Comparison of ENCODE assay signal across 15 cellular contexts in the genomic region with DNA sequence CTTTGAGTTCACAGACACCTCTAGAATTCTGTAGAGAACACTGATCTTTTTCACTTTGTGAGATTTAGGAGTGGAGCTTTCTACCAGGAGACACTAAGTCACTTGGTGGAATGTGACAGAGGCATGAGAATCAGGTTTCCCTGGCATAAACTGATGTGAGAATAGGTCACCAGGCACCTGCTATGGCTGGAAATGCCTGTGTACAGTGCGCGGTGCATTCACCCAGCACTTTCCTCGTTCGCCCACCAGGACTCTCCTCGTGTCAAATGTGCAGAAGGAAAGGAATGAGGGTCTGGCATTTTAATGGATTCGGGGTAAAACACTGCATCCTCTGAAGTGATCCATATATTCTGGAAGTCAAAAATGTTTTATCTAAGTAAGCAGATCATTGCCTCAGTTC.
DNase-seq lines count a peak whose midpoint lies in the region; ATAC-seq, FAIRE-seq and TF ChIP-seq lines count a peak whose summit lies in the region.
"Had no signal": no experiment of that assay in that cellular context is flagged by ENCODE, and none has a peak within 500 bp of the region (broad histone marks: within the 10 kb centered on the region; RNA-seq: fewer than 3 reads in every experiment).

No MANE protein-coding gene starts in this region.

- no peak overlapping the region for H2BK20ac ChIP-seq in IMR-90 (ENCODE audit: low read depth, low read length)

- H4K20me1 ChIP-seq in IMR-90 (ENCODE audit: insufficient read depth, low read length) = no peaks in the 10 kb centered on the region

- no peak overlapping the region for H3K9ac ChIP-seq in IMR-90 (ENCODE audit: low read depth, low read length)

- H3K9me3 Mint-ChIP-seq in osteocyte (ENCODE audit: unreplicated experiment) (no peaks in the 10 kb centered on the region), type B pancreatic cell (no peaks in the 10 kb centered on the region)
- H3K9me3 Mint-ChIP-seq: CD4-positive, alpha-beta T cell; HFFc6 had no signal

- FAIRE-seq in HTR-8/SVneo (lab: Jason Lieb, UNC) = no peak

- TF ChIP-seq CTCF in IMR-90 (conservative IDR thresholded peaks at IDR 0.05; ENCODE audit: low read depth, low read length) = no peak
- peak; percentile 5 for TF ChIP-seq CTCF in fibroblast of the aortic adventitia (IDR thresholded peaks at IDR 0.05; ENCODE audit: insufficient read depth, low read length)
- no peak for TF ChIP-seq CTCF in osteocyte (IDR thresholded peaks at IDR 0.05)
- TF ChIP-seq CTCF in type B pancreatic cell (conservative IDR thresholded peaks at IDR 0.05) = peak; percentile 47

- no peaks in the 10 kb centered on the region for H3K36me3 Mint-ChIP-seq in osteocyte (ENCODE audit: unreplicated experiment)
- H3K36me3 Mint-ChIP-seq in type B pancreatic cell = no peaks in the 10 kb centered on the region

- no peak overlapping the region for H2AK9ac ChIP-seq in IMR-90 (replicated peaks; ENCODE audit: low read depth, low read length, poor library complexity)

- H3K23ac ChIP-seq in IMR-90 (ENCODE audit: low read depth, low read length) = no peak overlapping the region

- no peak overlapping the region for H3K14ac ChIP-seq in IMR-90 (replicated peaks; ENCODE audit: low read depth, low read length)

- no peak overlapping the region for H3K27ac ChIP-seq in IMR-90 (ENCODE audit: insufficient read depth, low read length)

- TF ChIP-seq POLR2A in IMR-90 (IDR thresholded peaks at IDR 0.05; ENCODE audit: low read depth, low read length) = no peak

- H3K4me2 ChIP-seq in IMR-90 (ENCODE audit: low read depth, low read length) = no peak overlapping the region

- no peak overlapping the region for H4K91ac ChIP-seq in IMR-90 (ENCODE audit: insufficient read depth, low read depth, low read length)

- no peaks in the 10 kb centered on the region for H3K27me3 Mint-ChIP-seq in osteocyte (ENCODE audit: unreplicated experiment)
- peaks cover 19% of the 10 kb centered on the region for H3K27me3 Mint-ChIP-seq in type B pancreatic cell

- H3K27ac Mint-ChIP-seq in osteocyte (ENCODE audit: unreplicated experiment) (no peak overlapping the region), type B pancreatic cell (no peak overlapping the region)
- H3K27ac Mint-ChIP-seq: B cell; CD4-positive, alpha-beta T cell; HFFc6 had no signal

- DNase-seq in IMR-90 = no peak
- no peak for DNase-seq in fibroblast of the aortic adventitia (ENCODE audit: low read depth)
- peak; percentile 53 for DNase-seq in osteocyte (ENCODE audit: extremely low spot score, unreplicated experiment)
- DNase-seq in type B pancreatic cell (ENCODE audit: extremely low spot score, unreplicated experiment) = no peak
- no peak for DNase-seq in DMS153 treated with DMSO at 0.1 percent for 48 hours (lab: John Stamatoyannopoulos, UW; ENCODE audit: unreplicated experiment)
- DNase-seq in HTR-8/SVneo (ENCODE audit: insufficient read length, low spot score) = no peak
- DNase-seq: ACHN; C1 segment of cervical spinal cord; CD4-positive, alpha-beta T cell; GF-D8; HCEC 1CT; HFFc6; KBM-7 had no signal

- H3K4ac ChIP-seq in IMR-90 (ENCODE audit: low read depth, low read length) = no peak overlapping the region

- no peaks in the 10 kb centered on the region for H3K27me3 ChIP-seq in IMR-90 (ENCODE audit: control insufficient read depth, insufficient read depth, low read length)

- no peak overlapping the region for H3K56ac ChIP-seq in IMR-90 (ENCODE audit: extremely low read depth, insufficient read depth, low read length)

- intact Hi-C loops in IMR-90 (cut with micrococcal nuclease) = loop anchor here (2.0 kb wide), 1 partner anchor 309 kb away; no protein-coding TSS in a partner anchor

- CTCF ChIA-PET in IMR-90 (lab: Yijun Ruan, JAX) = no interaction called here

- no peak overlapping the region for H3K18ac ChIP-seq in IMR-90 (ENCODE audit: low read depth, low read length)

- no TSS peak for BruUV-seq in IMR-90 (replicated peaks; lab: Mats Ljungman, UMichigan)

- no peaks in the 10 kb centered on the region for H3K36me3 ChIP-seq in IMR-90 (ENCODE audit: control insufficient read depth, insufficient read depth, low read length)

- WGBS in IMR-90 (ENCODE audit: extremely low coverage in 2 of 2, insufficient read length in 1 of 2), 2 experiments = no CpG with 5 or more reads among the region's 6 CpGs

- no peak for ATAC-seq in IMR-90 (ENCODE audit: low read depth)
- ATAC-seq in activated CD4-positive, CD25-positive, alpha-beta regulatory T cell treated with anti-CD3 and anti-CD28 coated beads, Interleukin-2, amount 50 U/mL, for 24 hours = no peak

- no peak for TF ChIP-seq RAD21 in IMR-90 (IDR thresholded peaks at IDR 0.05; ENCODE audit: low read length)

- dilution Hi-C loops in IMR-90 (cut with HindIII; ENCODE audit: low sequenced_read_pairs, unreplicated experiment) = no loop called here

- H3K4me1 Mint-ChIP-seq in osteocyte (ENCODE audit: unreplicated experiment) (peaks cover 13% of the 10 kb centered on the region), type B pancreatic cell (ENCODE audit: unreplicated experiment) (peaks cover 46% of the 10 kb centered on the region)
- H3K4me1 Mint-ChIP-seq: B cell had no signal

- no peak overlapping the region for H2AFZ ChIP-seq in IMR-90 (replicated peaks; ENCODE audit: low read length, poor library complexity)

- no peak overlapping the region for H2BK5ac ChIP-seq in IMR-90 (ENCODE audit: low read depth, low read length, poor library complexity, severe bottlenecking)

- H3K4me3 ChIP-seq in IMR-90 (ENCODE audit: insufficient read depth, low read depth, low read length) (no peak overlapping the region), fibroblast of the aortic adventitia (ENCODE audit: low read depth, low read length) (no peak overlapping the region)

- no peaks in the 10 kb centered on the region for H3K79me1 ChIP-seq in IMR-90 (ENCODE audit: low read depth in 1 of 2, low read length in 2 of 2)

- H3K9me3 ChIP-seq in IMR-90 (ENCODE audit: control insufficient read depth, insufficient read depth, low read length) = peaks cover 4% of the 10 kb centered on the region; the same call in 1 of the 2 replicates

- no peaks in the 10 kb centered on the region for H3K4me1 ChIP-seq in IMR-90 (ENCODE audit: control insufficient read depth, insufficient read depth, low read length)

- no peak overlapping the region for H4K8ac ChIP-seq in IMR-90 (ENCODE audit: low read depth in 2 of 2, low read length in 2 of 2)

- no peak overlapping the region for H2AK5ac ChIP-seq in IMR-90 (ENCODE audit: low read depth, low read length)

- no peak overlapping the region for H3K4me3 Mint-ChIP-seq in osteocyte (ENCODE audit: unreplicated experiment)
- no peak overlapping the region for H3K4me3 Mint-ChIP-seq in type B pancreatic cell
- H3K4me3 Mint-ChIP-seq: B cell; CD4-positive, alpha-beta T cell; HFFc6 had no signal

- H3K9me1 ChIP-seq in IMR-90 (ENCODE audit: insufficient read depth, low read length) = no peaks in the 10 kb centered on the region

- POLR2A ChIA-PET in IMR-90 (lab: Charles Lee; ENCODE audit: unreplicated experiment) = no interaction called here

- in situ Hi-C loops in IMR-90 (cut with MboI; ENCODE audit: low sequenced_read_pairs) = loop anchor here (10.0 to 25.0 kb wide), 2 partner anchors 301 to 689 kb away; a partner anchor contains a TSS

- no peak overlapping the region for H2BK120ac ChIP-seq in IMR-90 (ENCODE audit: low read depth, low read length)

- 0 out of 3 replicates have a peak overlapping the region, but pooled peaks have one; percentile 2 for H2BK15ac ChIP-seq in IMR-90 (ENCODE audit: low read depth, low read length)

- H4K5ac ChIP-seq in IMR-90 (ENCODE audit: low read depth, low read length) = no peak overlapping the region

TF ChIP-seq in IMR-90, 13 proteins besides CTCF, POLR2A, EP300 and RAD21:
- TF ChIP-seq BHLHE40 (IDR thresholded peaks at IDR 0.05; ENCODE audit: low read depth, low read length) (no peak), RCOR1 (IDR thresholded peaks at IDR 0.05; ENCODE audit: insufficient replicate concordance, low read length) (no peak), RFX5 (IDR thresholded peaks at IDR 0.05; ENCODE audit: low read depth, low read length) (no peak), NFE2L2 (IDR thresholded peaks at IDR 0.05; ENCODE audit: low read depth, low read length) (no peak), SMC3 (IDR thresholded peaks at IDR 0.05; ENCODE audit: low read depth, low read length) (no peak), FOS (IDR thresholded peaks at IDR 0.05; ENCODE audit: low read depth, low read length) (no peak), MXI1 (IDR thresholded peaks at IDR 0.05; ENCODE audit: borderline replicate concordance, low read depth, low read length) (no peak), MAFK (IDR thresholded peaks at IDR 0.05; ENCODE audit: low read depth, low read length) (no peak), CEBPB (IDR thresholded peaks at IDR 0.05; ENCODE audit: low read depth, low read length) (no peak), MAZ (IDR thresholded peaks at IDR 0.05; ENCODE audit: borderline replicate concordance, low read depth, low read length) (no peak), CHD1 (IDR thresholded peaks at IDR 0.05; ENCODE audit: low read depth, low read length) (no peak)
- TF ChIP-seq, protein P1, sequence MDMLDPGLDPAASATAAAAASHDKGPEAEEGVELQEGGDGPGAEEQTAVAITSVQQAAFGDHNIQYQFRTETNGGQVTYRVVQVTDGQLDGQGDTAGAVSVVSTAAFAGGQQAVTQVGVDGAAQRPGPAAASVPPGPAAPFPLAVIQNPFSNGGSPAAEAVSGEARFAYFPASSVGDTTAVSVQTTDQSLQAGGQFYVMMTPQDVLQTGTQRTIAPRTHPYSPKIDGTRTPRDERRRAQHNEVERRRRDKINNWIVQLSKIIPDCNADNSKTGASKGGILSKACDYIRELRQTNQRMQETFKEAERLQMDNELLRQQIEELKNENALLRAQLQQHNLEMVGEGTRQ (IDR thresholded peaks at IDR 0.05; ENCODE audit: low read depth, low read length) = no peak
- TF ChIP-seq, protein P2, sequence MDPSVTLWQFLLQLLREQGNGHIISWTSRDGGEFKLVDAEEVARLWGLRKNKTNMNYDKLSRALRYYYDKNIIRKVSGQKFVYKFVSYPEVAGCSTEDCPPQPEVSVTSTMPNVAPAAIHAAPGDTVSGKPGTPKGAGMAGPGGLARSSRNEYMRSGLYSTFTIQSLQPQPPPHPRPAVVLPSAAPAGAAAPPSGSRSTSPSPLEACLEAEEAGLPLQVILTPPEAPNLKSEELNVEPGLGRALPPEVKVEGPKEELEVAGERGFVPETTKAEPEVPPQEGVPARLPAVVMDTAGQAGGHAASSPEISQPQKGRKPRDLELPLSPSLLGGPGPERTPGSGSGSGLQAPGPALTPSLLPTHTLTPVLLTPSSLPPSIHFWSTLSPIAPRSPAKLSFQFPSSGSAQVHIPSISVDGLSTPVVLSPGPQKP (IDR thresholded peaks at IDR 0.05; ENCODE audit: borderline replicate concordance, low read depth, low read length) = no peak
TF ChIP-seq in IMR-90: peak in this region for 0.

Comparison
In these comparisons a context has a peak if more than half of its experiments do, and no peak if none do; other contexts are left out.
1. CTCF ChIP-seq: peak in fibroblast of the aortic adventitia (single experiment) and type B pancreatic cell (single experiment); none in IMR-90 (single experiment) and osteocyte (single experiment).